27 cellular contexts compared by ENCODE assay signal in genomic region chr11:10401696-10402392, GRCh38. TPM values are rescaled to one million over a fixed set of nuclear protein-coding genes. Genes with fewer than 3 reads are reported as not detected.
DNase-seq lines count a peak whose midpoint lies in the region; ATAC-seq and TF ChIP-seq lines count a peak whose summit lies in the region.
"Had no signal": no experiment of that assay in that cellular context is flagged by ENCODE, and none has a peak within 500 bp of the region (broad histone marks: within the 10 kb centered on the region; RNA-seq: fewer than 3 reads in every experiment).

No MANE protein-coding gene starts in this region.

- no peak for ATAC-seq in activated naive CD8-positive, alpha-beta T cell treated with anti-CD3 and anti-CD28 coated beads, Interleukin-2, amount 10 ng/mL, durations not matched to agents 7 days and 5 days (ENCODE audit: low read depth)
- ATAC-seq in activated naive CD8-positive, alpha-beta T cell treated with anti-CD3 and anti-CD28 coated beads, Interleukin-2, amount 50 U/mL, for 24 hours: no peak
- no peak for ATAC-seq in stimulated activated naive B cell treated with anti-CD40 and anti-IgM and Interleukin-4, amounts not matched to agents 10 μg/mL and 1 μg/mL and 100 μg/mL, for 72 hours (replicated peaks)
- ATAC-seq: lower lobe of right lung; stimulated activated naive CD8-positive, alpha-beta T cell treated with anti-CD3 and anti-CD28 coated beads, Interleukin-15, amount 100 ng/mL, for 72 hours; T-cell had no signal

- WGBS in esophagus muscularis mucosa: 85% methylated on average over 4 of the region's 4 CpGs

- H3K79me2 ChIP-seq in Loucy (ENCODE audit: insufficient read depth, low read length) (no peaks in the 10 kb centered on the region), Karpas-422 (ENCODE audit: low read length) (no peaks in the 10 kb centered on the region)

- peak overlapping the region; percentile 40 for H3K27ac Mint-ChIP-seq in activated naive CD8-positive, alpha-beta T cell treated with anti-CD3 and anti-CD28 coated beads, Interleukin-2, amount 10 ng/mL, durations not matched to agents 7 days and 5 days
- no peak overlapping the region for H3K27ac Mint-ChIP-seq in activated naive CD8-positive, alpha-beta T cell treated with anti-CD3 and anti-CD28 coated beads, Interleukin-2, amount 50 U/mL, for 24 hours
- H3K27ac Mint-ChIP-seq in stimulated activated naive B cell treated with anti-CD40 and anti-IgM and Interleukin-4, amounts not matched to agents 10 μg/mL and 1 μg/mL and 100 μg/mL, for 72 hours: peak overlapping the region; percentile 47
- H3K27ac Mint-ChIP-seq: B cell, T-cell had no signal

- peaks cover 15% of the 10 kb centered on the region for H3K4me1 Mint-ChIP-seq in activated naive CD8-positive, alpha-beta T cell treated with anti-CD3 and anti-CD28 coated beads, Interleukin-2, amount 10 ng/mL, durations not matched to agents 7 days and 5 days
- H3K4me1 Mint-ChIP-seq in activated naive CD8-positive, alpha-beta T cell treated with anti-CD3 and anti-CD28 coated beads, Interleukin-2, amount 50 U/mL, for 24 hours: peaks cover 2% of the 10 kb centered on the region
- H3K4me1 Mint-ChIP-seq in stimulated activated naive B cell treated with anti-CD40 and anti-IgM and Interleukin-4, amounts not matched to agents 10 μg/mL and 1 μg/mL and 100 μg/mL, for 72 hours: peaks cover 11 to 24% of the 10 kb centered on the region in 2 donors

- H3K4me3 ChIP-seq in Loucy (ENCODE audit: low read length, poor library complexity, severe bottlenecking) (peak overlapping the region; percentile 24), esophagus muscularis mucosa (no peak overlapping the region), Karpas-422 (ENCODE audit: low read length) (no peak overlapping the region)
- H3K4me3 ChIP-seq: lower lobe of right lung, sigmoid colon, SJCRH30, tibial nerve had no signal

- H3K9me3 ChIP-seq in Loucy (ENCODE audit: insufficient read depth, low read depth, low read length): no peaks in the 10 kb centered on the region
- no peaks in the 10 kb centered on the region for H3K9me3 ChIP-seq in esophagus muscularis mucosa
- H3K9me3 ChIP-seq in Karpas-422 (ENCODE audit: low read length): no peaks in the 10 kb centered on the region
- H3K9me3 ChIP-seq: lower lobe of right lung, sigmoid colon, SJCRH30, tibial nerve had no signal

- H3K4me3 Mint-ChIP-seq in activated naive CD8-positive, alpha-beta T cell treated with anti-CD3 and anti-CD28 coated beads, Interleukin-2, amount 10 ng/mL, durations not matched to agents 7 days and 5 days: no peak overlapping the region
- H3K4me3 Mint-ChIP-seq in activated naive CD8-positive, alpha-beta T cell treated with anti-CD3 and anti-CD28 coated beads, Interleukin-2, amount 50 U/mL, for 24 hours: no peak overlapping the region
- H3K4me3 Mint-ChIP-seq in stimulated activated naive B cell treated with anti-CD40 and anti-IgM and Interleukin-4, amounts not matched to agents 10 μg/mL and 1 μg/mL and 100 μg/mL, for 72 hours: no peak overlapping the region
- H3K4me3 Mint-ChIP-seq: B cell; H9; neural crest cell; stimulated activated naive CD8-positive, alpha-beta T cell treated with anti-CD3 and anti-CD28 coated beads, Interleukin-15, amount 100 ng/mL, for 72 hours; T-cell had no signal

- H3K4me1 ChIP-seq in Loucy (ENCODE audit: insufficient read depth, low read length, poor library complexity, severe bottlenecking) (peaks cover 61% of the 10 kb centered on the region), esophagus muscularis mucosa (peaks cover 0 to 16% (median 12%) of the 10 kb centered on the region in 4 donors), Karpas-422 (ENCODE audit: low read length) (peaks cover under 1% of the 10 kb centered on the region; the same call in 1 of the 2 replicates)

- H3K27me3 Mint-ChIP-seq in activated naive CD8-positive, alpha-beta T cell treated with anti-CD3 and anti-CD28 coated beads, Interleukin-2, amount 10 ng/mL, durations not matched to agents 7 days and 5 days: peaks cover 8% of the 10 kb centered on the region
- H3K27me3 Mint-ChIP-seq in activated naive CD8-positive, alpha-beta T cell treated with anti-CD3 and anti-CD28 coated beads, Interleukin-2, amount 50 U/mL, for 24 hours: peaks cover 6% of the 10 kb centered on the region
- H3K27me3 Mint-ChIP-seq in stimulated activated naive B cell treated with anti-CD40 and anti-IgM and Interleukin-4, amounts not matched to agents 10 μg/mL and 1 μg/mL and 100 μg/mL, for 72 hours: peaks cover 8 to 14% of the 10 kb centered on the region in 2 donors

- no peak for TF ChIP-seq EP300 in esophagus muscularis mucosa (IDR thresholded peaks at IDR 0.05)

- TF ChIP-seq CTCF in Loucy (conservative IDR thresholded peaks at IDR 0.05; ENCODE audit: low read length) (no peak), esophagus muscularis mucosa (IDR thresholded peaks at IDR 0.05) (no peak)

- POLR2A ChIA-PET in activated naive CD8-positive, alpha-beta T cell treated with anti-CD3 and anti-CD28 coated beads, Interleukin-2, amount 10 ng/mL, durations not matched to agents 7 days and 5 days (lab: Charles Lee): no interaction called here

- H3K9me2 ChIP-seq in Loucy (replicated peaks; ENCODE audit: low read depth, low read length) (no peaks in the 10 kb centered on the region), Karpas-422 (replicated peaks; ENCODE audit: insufficient read depth, low read length) (no peaks in the 10 kb centered on the region)

- no peaks in the 10 kb centered on the region for H3K9me3 Mint-ChIP-seq in activated naive CD8-positive, alpha-beta T cell treated with anti-CD3 and anti-CD28 coated beads, Interleukin-2, amount 10 ng/mL, durations not matched to agents 7 days and 5 days
- H3K9me3 Mint-ChIP-seq in activated naive CD8-positive, alpha-beta T cell treated with anti-CD3 and anti-CD28 coated beads, Interleukin-2, amount 50 U/mL, for 24 hours: no peaks in the 10 kb centered on the region
- no peaks in the 10 kb centered on the region for H3K9me3 Mint-ChIP-seq in stimulated activated naive B cell treated with anti-CD40 and anti-IgM and Interleukin-4, amounts not matched to agents 10 μg/mL and 1 μg/mL and 100 μg/mL, for 72 hours
- H3K9me3 Mint-ChIP-seq: H9; neural crest cell; stimulated activated naive CD8-positive, alpha-beta T cell treated with anti-CD3 and anti-CD28 coated beads, Interleukin-15, amount 100 ng/mL, for 72 hours; T-cell had no signal

- no peak overlapping the region for H3K27ac ChIP-seq in esophagus muscularis mucosa (replicated peaks in 1 of 4)
- H3K27ac ChIP-seq in Karpas-422 (ENCODE audit: low read length): no peak overlapping the region
- H3K27ac ChIP-seq: lower lobe of right lung, SJCRH30, tibial nerve had no signal

- no peaks in the 10 kb centered on the region; the same call in 1 of the 2 replicates for H3F3A ChIP-seq in Loucy (ENCODE audit: low read depth)

- TF ChIP-seq POLR2A in esophagus muscularis mucosa (IDR thresholded peaks at IDR 0.05; ENCODE audit: low read depth): no peak

- H2AFZ ChIP-seq in Loucy (ENCODE audit: low read length): no peak overlapping the region
- no peak overlapping the region for H2AFZ ChIP-seq in Karpas-422 (ENCODE audit: low read length)

- H3K9ac ChIP-seq in Loucy (ENCODE audit: low read depth, low read length, poor library complexity, severe bottlenecking) (peak overlapping the region; percentile 25), Karpas-422 (ENCODE audit: low read length) (no peak overlapping the region)

- H4K20me1 ChIP-seq in Loucy (ENCODE audit: insufficient read depth, low read length, poor library complexity, severe bottlenecking): no peaks in the 10 kb centered on the region
- no peaks in the 10 kb centered on the region for H4K20me1 ChIP-seq in Karpas-422 (ENCODE audit: insufficient read depth, low read depth, low read length)

- peak overlapping the region; percentile 58 for H3K4me2 ChIP-seq in Loucy (ENCODE audit: low read depth, low read length, poor library complexity, severe bottlenecking)
- no peak overlapping the region for H3K4me2 ChIP-seq in Karpas-422 (ENCODE audit: low read depth, low read length, poor library complexity, severe bottlenecking)

- no peaks in the 10 kb centered on the region for H3K36me3 Mint-ChIP-seq in activated naive CD8-positive, alpha-beta T cell treated with anti-CD3 and anti-CD28 coated beads, Interleukin-2, amount 10 ng/mL, durations not matched to agents 7 days and 5 days
- H3K36me3 Mint-ChIP-seq in activated naive CD8-positive, alpha-beta T cell treated with anti-CD3 and anti-CD28 coated beads, Interleukin-2, amount 50 U/mL, for 24 hours (ENCODE audit: low read depth): no peaks in the 10 kb centered on the region
- no peaks in the 10 kb centered on the region for H3K36me3 Mint-ChIP-seq in stimulated activated naive B cell treated with anti-CD40 and anti-IgM and Interleukin-4, amounts not matched to agents 10 μg/mL and 1 μg/mL and 100 μg/mL, for 72 hours
- H3K36me3 Mint-ChIP-seq: T-cell had no signal

- H3K36me3 ChIP-seq in Loucy (ENCODE audit: insufficient read depth, low read length) (no peaks in the 10 kb centered on the region), esophagus muscularis mucosa (no peaks in the 10 kb centered on the region), Karpas-422 (ENCODE audit: insufficient read depth, low read length) (no peaks in the 10 kb centered on the region)
- H3K36me3 ChIP-seq: lower lobe of right lung, sigmoid colon, SJCRH30, tibial nerve had no signal

- intact Hi-C loops in esophagus muscularis mucosa (cut with DNase I): loop anchor here (10.0 kb wide), 1 partner anchor 113 kb away; no protein-coding TSS in a partner anchor

- H3K27me3 ChIP-seq in Loucy (ENCODE audit: insufficient read depth, low read length, poor library complexity, severe bottlenecking) (no peaks in the 10 kb centered on the region), esophagus muscularis mucosa (no peaks in the 10 kb centered on the region), Karpas-422 (ENCODE audit: low read length) (no peaks in the 10 kb centered on the region)
- H3K27me3 ChIP-seq: sigmoid colon, SJCRH30, tibial nerve had no signal

- no peak for DNase-seq in activated naive CD8-positive, alpha-beta T cell treated with anti-CD3 and anti-CD28 coated beads, Interleukin-2, amount 10 ng/mL, durations not matched to agents 7 days and 5 days
- DNase-seq in activated naive CD8-positive, alpha-beta T cell treated with anti-CD3 and anti-CD28 coated beads, Interleukin-2, amount 50 U/mL, for 24 hours: no peak
- DNase-seq in esophagus muscularis mucosa (ENCODE audit: extremely low spot score) (peak; percentile 90), Karpas-422 (no peak), GOT3 (lab: John Stamatoyannopoulos, UW) (no peak), DMS 273 (lab: John Stamatoyannopoulos, UW; ENCODE audit: unreplicated experiment) (no peak)
- no peak for DNase-seq in stimulated activated naive B cell treated with anti-CD40 and anti-IgM and Interleukin-4, amounts not matched to agents 10 μg/mL and 1 μg/mL and 100 μg/mL, for 72 hours
- DNase-seq: activated CD4-positive, CD25-positive, alpha-beta regulatory T cell; activated CD8-positive, alpha-beta memory T cell treated with anti-CD3 and anti-CD28 coated beads for 24 hours; activated gamma-delta T cell; DMS53; glutamatergic neuron; H9; KG1; kidney; lower lobe of right lung; NCI-H1417 treated with DMSO at 0.1 percent for 48 hours; NCI-H2081 treated with DMSO at 0.1 percent for 48 hours; NCI-H774; sigmoid colon; stimulated activated naive CD8-positive, alpha-beta T cell treated with anti-CD3 and anti-CD28 coated beads, Interleukin-15, amount 100 ng/mL, for 72 hours; T-cell had no signal

RNA-seq across cellular contexts. Expression of gene AMPD3, which starts 53.2 kb away (rescaled TPM):
- 10 to 100 TPM; 18.8 to 21.1 TPM for total RNA-seq in activated naive CD8-positive, alpha-beta T cell treated with anti-CD3 and anti-CD28 coated beads, Interleukin-2, amount 10 ng/mL, durations not matched to agents 7 days and 5 days
- 1 to 10 TPM; 3.8 to 7.5 (median 5.1) TPM for total RNA-seq in esophagus muscularis mucosa
- 7.5 and 12.5 TPM in 2 replicates for total RNA-seq in Karpas-422 (2014; rRNA removed; shearing (Covaris generic); ENCODE audit: low replicate concordance)
